ENCODE assay signal across 19 cellular contexts in the genomic region with DNA sequence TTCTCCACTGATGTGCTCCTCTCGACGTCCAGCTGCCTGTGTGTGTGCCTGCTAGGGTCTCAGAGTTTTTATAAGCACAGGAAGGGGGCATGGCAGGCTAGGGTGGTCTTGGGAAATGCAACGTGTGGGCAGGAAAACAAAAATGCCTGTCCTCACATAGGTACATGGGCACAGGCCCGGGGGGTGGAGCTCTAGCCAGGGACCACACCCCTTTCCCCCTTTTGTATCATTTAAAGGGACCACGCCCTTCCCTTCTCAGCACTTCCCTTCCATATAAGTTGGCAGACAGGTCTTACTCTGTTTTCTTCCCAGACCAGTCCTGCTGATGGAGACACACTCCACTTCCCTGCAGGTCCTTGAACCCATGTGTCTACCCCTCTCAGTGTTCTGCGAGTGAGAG.
A peak's percentile ranks its signal among the peaks of the same experiment; 100 is the strongest.
DNase-seq lines count a peak whose midpoint lies in the region; TF ChIP-seq lines count a peak whose summit lies in the region.
"Had no signal": no experiment of that assay in that cellular context is flagged by ENCODE, and none has a peak within 500 bp of the region (broad histone marks: within the 10 kb centered on the region; RNA-seq: fewer than 3 reads in every experiment).

No MANE protein-coding gene starts in this region.

- no peak overlapping the region for H3K27ac ChIP-seq in SU-DHL-6 (ENCODE audit: low read depth, low read length)
- H3K27ac ChIP-seq: BLaER1 had no signal

- H3K9me3 ChIP-seq in SU-DHL-6 (ENCODE audit: insufficient read depth, low read length) = peaks cover 15% of the 10 kb centered on the region; the same call in 1 of the 2 replicates
- H3K9me3 ChIP-seq: BE2C, BLaER1 had no signal

- H3K9me2 ChIP-seq in SU-DHL-6 (replicated peaks; ENCODE audit: insufficient read depth, low read length) = no peaks in the 10 kb centered on the region

- H2AFZ ChIP-seq in SU-DHL-6 (ENCODE audit: low read depth, low read length, severe bottlenecking) = peak overlapping the region; percentile 71

- no peaks in the 10 kb centered on the region for H3F3A ChIP-seq in SU-DHL-6 (ENCODE audit: insufficient read depth)

- no peak overlapping the region for H3K4me3 ChIP-seq in SU-DHL-6 (ENCODE audit: insufficient read depth, low read length, poor library complexity, severe bottlenecking)
- H3K4me3 ChIP-seq: BLaER1 had no signal

- H3K9ac ChIP-seq in SU-DHL-6 (ENCODE audit: low read length) = no peak overlapping the region
- H3K9ac ChIP-seq: BLaER1 had no signal

- H3K27me3 ChIP-seq in SU-DHL-6 (ENCODE audit: low read length) = no peaks in the 10 kb centered on the region
- H3K27me3 ChIP-seq: BE2C, BLaER1 had no signal

- TF ChIP-seq CTCF in SU-DHL-6 (IDR thresholded peaks at IDR 0.05; ENCODE audit: insufficient read depth, low read length, poor library complexity, severe bottlenecking) = no peak

- H3K36me3 ChIP-seq in SU-DHL-6 (ENCODE audit: low read length) = no peaks in the 10 kb centered on the region
- H3K36me3 ChIP-seq: BE2C, BLaER1 had no signal

- H4K20me1 ChIP-seq in SU-DHL-6 (ENCODE audit: low read depth, low read length) = no peaks in the 10 kb centered on the region
- H4K20me1 ChIP-seq: BLaER1 had no signal

- H3K79me2 ChIP-seq in SU-DHL-6 (ENCODE audit: insufficient read depth, low read length) = no peaks in the 10 kb centered on the region

- H3K4me2 ChIP-seq in SU-DHL-6 (ENCODE audit: low read depth, low read length, poor library complexity, severe bottlenecking) = no peak overlapping the region
- H3K4me2 ChIP-seq: BLaER1 had no signal

- DNase-seq in NCI-H748 (lab: John Stamatoyannopoulos, UW; ENCODE audit: unreplicated experiment) (peak; percentile 28), NCI-H748 treated with DMSO at 0.1 percent for 48 hours (lab: John Stamatoyannopoulos, UW) (no peak), NCI-H69 (lab: John Stamatoyannopoulos, UW) (peak; percentile 35), retina (no peak), DMS79 treated with DMSO at 0.1 percent for 48 hours (lab: John Stamatoyannopoulos, UW) (no peak)
- DNase-seq: 8988T; ACHN; C1 segment of cervical spinal cord; CD4-positive, alpha-beta memory T cell; CD4-positive, CD25-positive, alpha-beta regulatory T cell; CD8-positive, alpha-beta memory T cell; COR-L47; DMS 273 treated with DMSO at 0.1 percent for 48 hours; DMS153; DMS79; GF-D8 had no signal

Comparison
In these comparisons a context has a peak if more than half of its experiments do, and no peak if none do; other contexts are left out.
1. DNase-seq: peak in NCI-H748 (single experiment) and NCI-H69 (single experiment); none in NCI-H748 treated with DMSO at 0.1 percent for 48 hours (single experiment), retina (single experiment) and DMS79 treated with DMSO at 0.1 percent for 48 hours (single experiment).